In genomic region chr13:91351123-91351522, GRCh38 we compare ENCODE assay signal across 12 cellular contexts. TPM values are rescaled to one million over a fixed set of nuclear protein-coding genes. Genes with fewer than 3 reads are reported as not detected.
DNase-seq lines count a peak whose midpoint lies in the region; ATAC-seq and TF ChIP-seq lines count a peak whose summit lies in the region.
"Had no signal": no experiment of that assay in that cellular context is flagged by ENCODE, and none has a peak within 500 bp of the region (broad histone marks: within the 10 kb centered on the region; RNA-seq: fewer than 3 reads in every experiment).

No MANE protein-coding gene starts in this region.

- H3K36me3 ChIP-seq in A673 (ENCODE audit: insufficient read depth, low read length, poor library complexity, severe bottlenecking): peaks cover 68% of the 10 kb centered on the region
- peaks cover 79% of the 10 kb centered on the region for H3K36me3 ChIP-seq in WERI-Rb-1
- H3K36me3 ChIP-seq in hepatocyte (replicated peaks; ENCODE audit: insufficient read depth, low read depth): no peaks in the 10 kb centered on the region
- peaks cover 0 to 20% (median 5%) of the 10 kb centered on the region in 4 donors for H3K36me3 ChIP-seq in transverse colon

- intact Hi-C loops in A673 (cut with micrococcal nuclease; ENCODE audit: unreplicated experiment) (no loop called here), transverse colon (cut with DNase I; ENCODE audit: low total_unique reads) (no loop called here), left ventricle myocardium superior (cut with micrococcal nuclease) (no loop called here)

- no peak for ATAC-seq in left ventricle myocardium superior

- TF ChIP-seq POLR2A in transverse colon (IDR thresholded peaks at IDR 0.05): no peak

- 83% methylated on average over 5 of the region's 5 CpGs for WGBS in hepatocyte (ENCODE audit: low lambda C conversion rate, missing lambda C conversion rate)
- WGBS in transverse colon (ENCODE audit: low coverage in 1 of 2), 2 donors: 66 to 82% methylated on average over 3 to 5 of the region's 5 CpGs

- peaks cover 10% of the 10 kb centered on the region for H3K27me3 ChIP-seq in A673 (replicated peaks; ENCODE audit: insufficient read depth, low read depth, low read length, poor library complexity)
- no peaks in the 10 kb centered on the region for H3K27me3 ChIP-seq in WERI-Rb-1 (ENCODE audit: insufficient read depth, low read depth, severe bottlenecking)
- peaks cover under 1% of the 10 kb centered on the region for H3K27me3 ChIP-seq in hepatocyte
- H3K27me3 ChIP-seq in transverse colon: no peaks in the 10 kb centered on the region
- H3K27me3 ChIP-seq: thyroid gland had no signal

- peaks cover 35% of the 10 kb centered on the region for H3K4me1 ChIP-seq in A673 (ENCODE audit: insufficient read depth, low read length, poor library complexity, severe bottlenecking)
- H3K4me1 ChIP-seq in hepatocyte (ENCODE audit: insufficient read depth): peaks cover 34% of the 10 kb centered on the region
- H3K4me1 ChIP-seq in transverse colon: peaks cover 0 to 26% (median 13%) of the 10 kb centered on the region in 4 donors

- in situ Hi-C loops in transverse colon (cut with MboI; ENCODE audit: low pct_ligation_motif_present in 1 of 4, low pct_unique_long_range_greater_than_20kb in 1 of 4, low sequenced_read_pairs in 3 of 4): no loop called here

- H4K20me1 ChIP-seq in hepatocyte (ENCODE audit: insufficient read depth, poor library complexity, severe bottlenecking): peaks cover 43% of the 10 kb centered on the region

- H2AFZ ChIP-seq in hepatocyte: no peak overlapping the region

- CTCF ChIA-PET in A673 (lab: Charles Lee): no interaction called here

- no peak for TF ChIP-seq CTCF in A673 (conservative IDR thresholded peaks at IDR 0.05; ENCODE audit: low read depth, low read length)
- no peak for TF ChIP-seq CTCF in GM12864 (IDR thresholded peaks at IDR 0.05; ENCODE audit: low read depth, low read length, missing control alignments)
- TF ChIP-seq CTCF in WERI-Rb-1 (IDR thresholded peaks at IDR 0.05; ENCODE audit: low read depth, low read length): no peak
- no peak for TF ChIP-seq CTCF in hepatocyte (IDR thresholded peaks at IDR 0.05; ENCODE audit: poor library complexity)
- no peak for TF ChIP-seq CTCF in transverse colon (IDR thresholded peaks at IDR 0.05)

- H3K27ac ChIP-seq in A673 (ENCODE audit: low read depth, low read length, poor library complexity, severe bottlenecking) (no peak overlapping the region), WERI-Rb-1 (no peak overlapping the region; the same call in 1 of the 2 replicates), hepatocyte (no peak overlapping the region), transverse colon (no peak overlapping the region)

- DNase-seq in A673 (ENCODE audit: low spot score) (no peak), GM12864 (ENCODE audit: low read depth) (no peak), WERI-Rb-1 (no peak), hepatocyte (ENCODE audit: low spot score) (no peak), transverse colon (no peak), COR-L47 (lab: John Stamatoyannopoulos, UW) (no peak), left ventricle myocardium superior (no peak), NCI-H2107 (lab: John Stamatoyannopoulos, UW) (no peak)
- DNase-seq: activated CD8-positive, alpha-beta memory T cell treated with anti-CD3 and anti-CD28 coated beads for 24 hours; CD4-positive, alpha-beta memory T cell; NCI-H1048; thyroid gland had no signal

- POLR2A ChIA-PET in A673 (lab: Charles Lee; ENCODE audit: low non-redundant PET): no interaction called here

- peak overlapping the region; percentile 75 for H3K4me3 ChIP-seq in A673 (ENCODE audit: low read depth, low read length, poor library complexity, severe bottlenecking)
- peak overlapping the region; percentile 74 for H3K4me3 ChIP-seq in GM12864 (ENCODE audit: low read depth, low read length)
- H3K4me3 ChIP-seq in WERI-Rb-1 (ENCODE audit: low read depth, low read length): peak overlapping the region; percentile 99
- H3K4me3 ChIP-seq in hepatocyte: no peak overlapping the region
- no peak overlapping the region for H3K4me3 ChIP-seq in transverse colon
- H3K4me3 ChIP-seq: thyroid gland had no signal

- H3K9me2 ChIP-seq in hepatocyte (replicated peaks; ENCODE audit: insufficient read depth): no peaks in the 10 kb centered on the region

- peaks cover 48% of the 10 kb centered on the region for H3K79me2 ChIP-seq in hepatocyte

- no TSS peak for BruUV-seq in A673 (replicated peaks; lab: Mats Ljungman, UMichigan)

- TF ChIP-seq EP300 in transverse colon (IDR thresholded peaks at IDR 0.05; ENCODE audit: low read depth): no peak

- H3K9me3 ChIP-seq in A673 (ENCODE audit: low read depth, low read length, poor library complexity, severe bottlenecking): no peaks in the 10 kb centered on the region
- H3K9me3 ChIP-seq in WERI-Rb-1 (ENCODE audit: severe bottlenecking): no peaks in the 10 kb centered on the region
- no peaks in the 10 kb centered on the region for H3K9me3 ChIP-seq in hepatocyte (ENCODE audit: low read depth)
- no peaks in the 10 kb centered on the region for H3K9me3 ChIP-seq in transverse colon
- H3K9me3 ChIP-seq: thyroid gland had no signal

- peak overlapping the region; percentile 83 for H3K4me2 ChIP-seq in hepatocyte

RNA-seq across cellular contexts. Expression of gene MIR17HG, which starts 3.6 kb away (rescaled TPM):
- total RNA-seq in A673 (2021): 13.7 and 15.8 TPM in 2 replicates
- 6.6 and 8.4 TPM in 2 replicates for total RNA-seq in hepatocyte
- polyA plus RNA-seq in hepatocyte: 1.7 and 2.6 TPM in 2 replicates
- 1 to 10 TPM; 1.1 to 8.1 (median 2.2) TPM for total RNA-seq in transverse colon
- total RNA-seq in left ventricle myocardium superior: 1.7 TPM

RNA-seq across cellular contexts. Expression of gene GPC5, which starts 47.3 kb away (rescaled TPM):
- 0.21 TPM in 1 of 2 replicates, not detected in the other for total RNA-seq in A673 (2021)
- 5.4 and 8.7 TPM in 2 replicates for total RNA-seq in hepatocyte
- 3.9 and 4.7 TPM in 2 replicates for polyA plus RNA-seq in hepatocyte
- 1 to 10 TPM in 1 of 4 donors, under 1 TPM in 1, not detected in 2; 0.48 to 1.4 TPM for total RNA-seq in transverse colon
- 1.8 TPM for total RNA-seq in left ventricle myocardium superior
- polyA plus RNA-seq: CD4-positive, alpha-beta memory T cell had no signal

Comparison
In these comparisons a context has a peak if more than half of its experiments do, and no peak if none do; other contexts are left out.
1. H3K4me3 ChIP-seq: peak in A673 (single experiment), GM12864 (single experiment) and WERI-Rb-1 (single experiment); none in hepatocyte (single experiment) and transverse colon (0 of 4).